1 cellular context compared by ENCODE assay signal in the genomic region with DNA sequence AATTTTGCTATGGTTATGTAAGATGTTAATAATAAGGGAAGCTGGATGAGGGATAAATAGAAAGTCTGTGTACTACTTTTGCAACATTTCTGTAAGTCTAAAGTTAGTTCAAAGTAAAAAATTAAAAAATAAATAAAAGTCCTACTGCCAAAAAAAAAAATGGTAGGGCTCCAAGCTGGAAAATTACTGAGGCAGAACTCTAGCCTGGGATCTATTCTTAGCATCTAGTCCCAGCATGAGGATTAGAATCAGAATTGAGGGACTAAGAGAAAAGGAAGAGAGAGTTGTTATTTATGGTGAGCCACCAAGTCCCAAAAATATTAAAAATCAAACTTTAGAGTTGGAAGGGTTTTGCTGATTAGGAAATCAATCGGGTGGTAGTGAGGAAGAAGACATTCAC.
TF ChIP-seq lines count a peak whose summit lies in the region.

No MANE protein-coding gene starts in this region.

TF ChIP-seq in SK-N-SH treated with all-trans-retinoic acid at 6 μM for 48 hours, 23 proteins besides CTCF, POLR2A, EP300 and RAD21 (continued from another document):
- no peak for TF ChIP-seq ZFP30 (CRISPR knock-in tag; IDR thresholded peaks at IDR 0.05)
- TF ChIP-seq ZNF565 (CRISPR knock-in tag; conservative IDR thresholded peaks at IDR 0.05; ENCODE audit: low read depth), result no peak
- TF ChIP-seq BACH2 (CRISPR knock-in tag; IDR thresholded peaks at IDR 0.05; ENCODE audit: borderline replicate concordance), result no peak
- no peak for TF ChIP-seq CSDC2 (CRISPR knock-in tag; IDR thresholded peaks at IDR 0.05)
- no peak for TF ChIP-seq ESRRG (CRISPR knock-in tag; IDR thresholded peaks at IDR 0.05)
- TF ChIP-seq ZNF70 (CRISPR knock-in tag; IDR thresholded peaks at IDR 0.05), result no peak
- TF ChIP-seq RARB (CRISPR knock-in tag; IDR thresholded peaks at IDR 0.05), result no peak
- no peak for TF ChIP-seq PPARA (CRISPR knock-in tag; IDR thresholded peaks at IDR 0.05; ENCODE audit: borderline replicate concordance)
- TF ChIP-seq, protein P1, sequence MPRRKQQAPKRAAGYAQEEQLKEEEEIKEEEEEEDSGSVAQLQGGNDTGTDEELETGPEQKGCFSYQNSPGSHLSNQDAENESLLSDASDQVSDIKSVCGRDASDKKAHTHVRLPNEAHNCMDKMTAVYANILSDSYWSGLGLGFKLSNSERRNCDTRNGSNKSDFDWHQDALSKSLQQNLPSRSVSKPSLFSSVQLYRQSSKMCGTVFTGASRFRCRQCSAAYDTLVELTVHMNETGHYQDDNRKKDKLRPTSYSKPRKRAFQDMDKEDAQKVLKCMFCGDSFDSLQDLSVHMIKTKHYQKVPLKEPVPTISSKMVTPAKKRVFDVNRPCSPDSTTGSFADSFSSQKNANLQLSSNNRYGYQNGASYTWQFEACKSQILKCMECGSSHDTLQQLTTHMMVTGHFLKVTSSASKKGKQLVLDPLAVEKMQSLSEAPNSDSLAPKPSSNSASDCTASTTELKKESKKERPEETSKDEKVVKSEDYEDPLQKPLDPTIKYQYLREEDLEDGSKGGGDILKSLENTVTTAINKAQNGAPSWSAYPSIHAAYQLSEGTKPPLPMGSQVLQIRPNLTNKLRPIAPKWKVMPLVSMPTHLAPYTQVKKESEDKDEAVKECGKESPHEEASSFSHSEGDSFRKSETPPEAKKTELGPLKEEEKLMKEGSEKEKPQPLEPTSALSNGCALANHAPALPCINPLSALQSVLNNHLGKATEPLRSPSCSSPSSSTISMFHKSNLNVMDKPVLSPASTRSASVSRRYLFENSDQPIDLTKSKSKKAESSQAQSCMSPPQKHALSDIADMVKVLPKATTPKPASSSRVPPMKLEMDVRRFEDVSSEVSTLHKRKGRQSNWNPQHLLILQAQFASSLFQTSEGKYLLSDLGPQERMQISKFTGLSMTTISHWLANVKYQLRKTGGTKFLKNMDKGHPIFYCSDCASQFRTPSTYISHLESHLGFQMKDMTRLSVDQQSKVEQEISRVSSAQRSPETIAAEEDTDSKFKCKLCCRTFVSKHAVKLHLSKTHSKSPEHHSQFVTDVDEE (CRISPR knock-in tag; IDR thresholded peaks at IDR 0.05), result no peak
- TF ChIP-seq ZC3H10 (CRISPR knock-in tag; IDR thresholded peaks at IDR 0.05), result no peak
- TF ChIP-seq TOX (CRISPR knock-in tag; IDR thresholded peaks at IDR 0.05; ENCODE audit: borderline replicate concordance), result no peak
